1 cellular context compared by ENCODE assay signal in genomic region chr4:2930821-2931764, GRCh38.
A peak's percentile ranks its signal among the peaks of the same experiment; 100 is the strongest.
TF ChIP-seq lines count a peak whose summit lies in the region.

No MANE protein-coding gene starts in this region.

TF ChIP-seq in K562, 482 proteins besides CTCF, POLR2A, EP300 and RAD21 (continued from another document):
- no peak for TF ChIP-seq ZNF133 (CRISPR knock-in tag; IDR thresholded peaks at IDR 0.05)
- TF ChIP-seq CTCFL (IDR thresholded peaks at IDR 0.05; ENCODE audit: borderline replicate concordance, insufficient read depth, low read depth, low read length, poor library complexity, severe bottlenecking): no peak
- TF ChIP-seq ZNF384 (IDR thresholded peaks at IDR 0.05; ENCODE audit: low read depth, low read length): no peak
- peak; percentile 54; the same call in 1 of the 2 replicates for TF ChIP-seq RBFOX2 (IDR thresholded peaks at IDR 0.05; ENCODE audit: low read depth, low read length)
- no peak for TF ChIP-seq KLF10 (CRISPR knock-in tag; IDR thresholded peaks at IDR 0.05)
- TF ChIP-seq RNF2 (IDR thresholded peaks at IDR 0.05): no peak
- no peak for TF ChIP-seq ZNF398 (CRISPR knock-in tag; IDR thresholded peaks at IDR 0.05)
- no peak for TF ChIP-seq POLR3A (IDR thresholded peaks at IDR 0.05; ENCODE audit: borderline replicate concordance, extremely low read depth, insufficient read depth, insufficient read length)
- TF ChIP-seq POLR2AphosphoS5 (IDR thresholded peaks at IDR 0.05; ENCODE audit: control insufficient read depth, insufficient read depth, low read depth, low read length): no peak
- TF ChIP-seq ZNF780A (CRISPR knock-in tag; IDR thresholded peaks at IDR 0.05): no peak
- TF ChIP-seq POLR3G (IDR thresholded peaks at IDR 0.05; ENCODE audit: extremely low read depth, insufficient read length, insufficient replicate concordance): no peak
- TF ChIP-seq MCM5 (IDR thresholded peaks at IDR 0.05; ENCODE audit: low read depth): no peak
- no peak for TF ChIP-seq ZFPM2 (CRISPR knock-in tag; IDR thresholded peaks at IDR 0.05)
- no peak for TF ChIP-seq TARDBP (IDR thresholded peaks at IDR 0.05)
- 0 out of 2 replicates have a peak, but pooled peaks have one; percentile 68 for TF ChIP-seq HNRNPL (IDR thresholded peaks at IDR 0.05; ENCODE audit: low read depth, low read length)
- peak; percentile 25 for TF ChIP-seq RBM22 (IDR thresholded peaks at IDR 0.05; ENCODE audit: low read depth, low read length, poor library complexity, severe bottlenecking)
- TF ChIP-seq RBM17 (IDR thresholded peaks at IDR 0.05; ENCODE audit: borderline replicate concordance, low read depth, low read length): no peak
- peak; percentile 34; the same call in 1 of the 2 replicates for TF ChIP-seq SUPT5H (IDR thresholded peaks at IDR 0.05)
- TF ChIP-seq DDX20 (tag; IDR thresholded peaks at IDR 0.05; ENCODE audit: low read depth): no peak
- peak; percentile 55 for TF ChIP-seq FIP1L1 (IDR thresholded peaks at IDR 0.05; ENCODE audit: low read depth, low read length, poor library complexity, severe bottlenecking)
- TF ChIP-seq FOXP4 (CRISPR knock-in tag; IDR thresholded peaks at IDR 0.05; ENCODE audit: borderline replicate concordance): no peak
- TF ChIP-seq MYNN (IDR thresholded peaks at IDR 0.05): peak; percentile 50; the same call in 1 of the 2 replicates
- no peak for TF ChIP-seq MYNN (CRISPR knock-in tag; IDR thresholded peaks at IDR 0.05)
